ENCODE assay signal across 1 cellular context in the genomic region with DNA sequence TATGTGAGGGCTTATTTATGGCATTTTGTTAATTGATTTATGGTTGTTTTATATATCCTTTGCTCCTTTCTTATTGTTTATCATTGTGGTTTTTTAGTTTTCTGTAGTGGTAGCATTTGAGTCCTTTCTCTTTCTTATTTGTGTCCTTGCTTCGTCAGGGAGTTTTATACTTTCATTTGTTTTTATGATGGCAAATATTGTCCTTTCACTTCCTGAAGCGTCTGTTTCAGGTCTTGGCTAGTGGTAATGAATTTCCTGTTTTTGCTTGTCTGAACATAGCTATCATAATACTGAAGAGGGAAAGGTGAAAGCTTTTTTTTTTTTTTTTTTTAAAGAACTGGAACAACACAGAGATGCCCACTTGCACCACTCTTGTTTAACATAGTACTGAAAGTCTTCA.
TF ChIP-seq lines count a peak whose summit lies in the region.

No MANE protein-coding gene starts in this region.

TF ChIP-seq in HepG2, 621 proteins besides CTCF, POLR2A, EP300 and RAD21:
- no peak for TF ChIP-seq TBP (CRISPR knock-in tag; IDR thresholded peaks at IDR 0.05)
- no peak for TF ChIP-seq ZNF256 (CRISPR knock-in tag; conservative IDR thresholded peaks at IDR 0.05)
- no peak for TF ChIP-seq NCOA5 (CRISPR knock-in tag; IDR thresholded peaks at IDR 0.05)
- TF ChIP-seq, protein P1, sequence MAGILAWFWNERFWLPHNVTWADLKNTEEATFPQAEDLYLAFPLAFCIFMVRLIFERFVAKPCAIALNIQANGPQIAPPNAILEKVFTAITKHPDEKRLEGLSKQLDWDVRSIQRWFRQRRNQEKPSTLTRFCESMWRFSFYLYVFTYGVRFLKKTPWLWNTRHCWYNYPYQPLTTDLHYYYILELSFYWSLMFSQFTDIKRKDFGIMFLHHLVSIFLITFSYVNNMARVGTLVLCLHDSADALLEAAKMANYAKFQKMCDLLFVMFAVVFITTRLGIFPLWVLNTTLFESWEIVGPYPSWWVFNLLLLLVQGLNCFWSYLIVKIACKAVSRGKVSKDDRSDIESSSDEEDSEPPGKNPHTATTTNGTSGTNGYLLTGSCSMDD (CRISPR knock-in tag; IDR thresholded peaks at IDR 0.05) = no peak
- TF ChIP-seq XRCC5 (optimal IDR thresholded peaks at IDR 0.05; ENCODE audit: low read length) = no peak
- TF ChIP-seq REPIN1 (CRISPR knock-in tag; IDR thresholded peaks at IDR 0.05; ENCODE audit: borderline replicate concordance, low read depth) = no peak
- no peak for TF ChIP-seq ETV5 (CRISPR knock-in tag; IDR thresholded peaks at IDR 0.05; ENCODE audit: borderline replicate concordance)
- TF ChIP-seq ZNF510 (CRISPR knock-in tag; IDR thresholded peaks at IDR 0.05; ENCODE audit: low read depth) = no peak
- TF ChIP-seq, protein P2, sequence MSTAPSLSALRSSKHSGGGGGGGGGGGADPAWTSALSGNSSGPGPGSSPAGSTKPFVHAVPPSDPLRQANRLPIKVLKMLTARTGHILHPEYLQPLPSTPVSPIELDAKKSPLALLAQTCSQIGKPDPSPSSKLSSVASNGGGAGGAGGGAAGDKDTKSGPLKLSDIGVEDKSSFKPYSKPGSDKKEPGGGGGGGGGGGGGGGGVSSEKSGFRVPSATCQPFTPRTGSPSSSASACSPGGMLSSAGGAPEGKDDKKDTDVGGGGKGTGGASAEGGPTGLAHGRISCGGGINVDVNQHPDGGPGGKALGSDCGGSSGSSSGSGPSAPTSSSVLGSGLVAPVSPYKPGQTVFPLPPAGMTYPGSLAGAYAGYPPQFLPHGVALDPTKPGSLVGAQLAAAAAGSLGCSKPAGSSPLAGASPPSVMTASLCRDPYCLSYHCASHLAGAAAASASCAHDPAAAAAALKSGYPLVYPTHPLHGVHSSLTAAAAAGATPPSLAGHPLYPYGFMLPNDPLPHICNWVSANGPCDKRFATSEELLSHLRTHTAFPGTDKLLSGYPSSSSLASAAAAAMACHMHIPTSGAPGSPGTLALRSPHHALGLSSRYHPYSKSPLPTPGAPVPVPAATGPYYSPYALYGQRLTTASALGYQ (CRISPR knock-in tag; IDR thresholded peaks at IDR 0.05) = no peak
- no peak for TF ChIP-seq ZFP82 (CRISPR knock-in tag; IDR thresholded peaks at IDR 0.05; ENCODE audit: borderline replicate concordance)
- no peak for TF ChIP-seq HNF4G (IDR thresholded peaks at IDR 0.05; ENCODE audit: borderline replicate concordance, low read depth, low read length)
- TF ChIP-seq HNF4G (CRISPR knock-in tag; IDR thresholded peaks at IDR 0.05; ENCODE audit: borderline replicate concordance, low read depth) = no peak
- TF ChIP-seq SOX6 (IDR thresholded peaks at IDR 0.05) = no peak
- no peak for TF ChIP-seq SOX6 (CRISPR knock-in tag; IDR thresholded peaks at IDR 0.05)
- no peak for TF ChIP-seq ZNF292 (CRISPR knock-in tag; IDR thresholded peaks at IDR 0.05; ENCODE audit: borderline replicate concordance, low read depth)
- TF ChIP-seq, protein P3, sequence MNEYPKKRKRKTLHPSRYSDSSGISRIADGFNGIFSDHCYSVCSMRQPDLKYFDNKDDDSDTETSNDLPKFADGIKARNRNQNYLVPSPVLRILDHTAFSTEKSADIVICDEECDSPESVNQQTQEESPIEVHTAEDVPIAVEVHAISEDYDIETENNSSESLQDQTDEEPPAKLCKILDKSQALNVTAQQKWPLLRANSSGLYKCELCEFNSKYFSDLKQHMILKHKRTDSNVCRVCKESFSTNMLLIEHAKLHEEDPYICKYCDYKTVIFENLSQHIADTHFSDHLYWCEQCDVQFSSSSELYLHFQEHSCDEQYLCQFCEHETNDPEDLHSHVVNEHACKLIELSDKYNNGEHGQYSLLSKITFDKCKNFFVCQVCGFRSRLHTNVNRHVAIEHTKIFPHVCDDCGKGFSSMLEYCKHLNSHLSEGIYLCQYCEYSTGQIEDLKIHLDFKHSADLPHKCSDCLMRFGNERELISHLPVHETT (CRISPR knock-in tag; conservative IDR thresholded peaks at IDR 0.05) = no peak
- no peak for TF ChIP-seq ZNF782 (CRISPR knock-in tag; IDR thresholded peaks at IDR 0.05; ENCODE audit: borderline replicate concordance)
- TF ChIP-seq EEA1 (CRISPR knock-in tag; IDR thresholded peaks at IDR 0.05; ENCODE audit: borderline replicate concordance) = no peak
- TF ChIP-seq U2AF1 (optimal IDR thresholded peaks at IDR 0.05; ENCODE audit: low read depth, low read length) = no peak
- TF ChIP-seq, protein P4, sequence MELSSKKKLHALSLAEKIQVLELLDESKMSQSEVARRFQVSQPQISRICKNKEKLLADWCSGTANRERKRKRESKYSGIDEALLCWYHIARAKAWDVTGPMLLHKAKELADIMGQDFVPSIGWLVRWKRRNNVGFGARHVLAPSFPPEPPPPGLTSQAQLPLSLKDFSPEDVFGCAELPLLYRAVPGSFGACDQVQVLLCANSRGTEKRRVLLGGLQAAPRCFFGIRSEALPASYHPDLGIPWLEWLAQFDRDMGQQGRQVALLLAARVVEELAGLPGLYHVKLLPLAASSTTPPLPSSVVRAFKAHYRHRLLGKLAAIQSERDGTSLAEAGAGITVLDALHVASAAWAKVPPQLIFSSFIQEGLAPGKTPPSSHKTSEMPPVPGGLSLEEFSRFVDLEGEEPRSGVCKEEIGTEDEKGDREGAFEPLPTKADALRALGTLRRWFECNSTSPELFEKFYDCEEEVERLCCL (CRISPR knock-in tag; IDR thresholded peaks at IDR 0.05; ENCODE audit: borderline replicate concordance) = no peak
- no peak for TF ChIP-seq SETDB1 (CRISPR knock-in tag; IDR thresholded peaks at IDR 0.05; ENCODE audit: borderline replicate concordance)
